ENCODE assay signal across 22 cellular contexts in genomic region chr14:80809663-80810062, GRCh38.
"Had no signal": no experiment of that assay in that cellular context is flagged by ENCODE, and none has a peak within 500 bp of the region (broad histone marks: within the 10 kb centered on the region; RNA-seq: fewer than 3 reads in every experiment).

No MANE protein-coding gene starts in this region.

- H3K27me3 Mint-ChIP-seq: effector memory CD8-positive, alpha-beta T cell; memory B cell; naive thymus-derived CD8-positive, alpha-beta T cell had no signal

- H3K4me1 Mint-ChIP-seq: memory B cell; naive thymus-derived CD8-positive, alpha-beta T cell had no signal

- ATAC-seq: activated CD4-positive, CD25-positive, alpha-beta regulatory T cell treated with anti-CD3 and anti-CD28 coated beads, Interleukin-2, amount 50 U/mL, for 24 hours; effector memory CD8-positive, alpha-beta T cell; foreskin keratinocyte; mucosa of descending colon; naive thymus-derived CD8-positive, alpha-beta T cell; right cardiac atrium; stimulated activated naive CD8-positive, alpha-beta T cell treated with anti-CD3 and anti-CD28 coated beads, Interleukin-15, Interleukin-2, amounts not matched to agents 100 U/mL and 50 U/mL, for 24 hours had no signal

- H3K4me3 Mint-ChIP-seq: memory B cell; naive thymus-derived CD8-positive, alpha-beta T cell had no signal

- H3K4me1 ChIP-seq: adrenal gland, foreskin keratinocyte, left ventricle myocardium inferior, prostate gland, transverse colon had no signal

- H3K4me3 ChIP-seq: adrenal gland, left ventricle myocardium inferior, mucosa of descending colon, prostate gland, transverse colon had no signal

- DNase-seq: activated CD4-positive, alpha-beta T cell treated with anti-CD3 and anti-CD28 coated beads, Interleukin-2, amount 50 U/mL, for 4 hours; activated T-cell treated with anti-CD3 and anti-CD28 coated beads, Interleukin-2, amount 50 U/mL, for 48 hours; adrenal gland; dermis blood vessel endothelial cell; effector memory CD8-positive, alpha-beta T cell; foreskin keratinocyte; glutamatergic neuron; hypothalamus; kidney; left ventricle myocardium inferior; mucosa of descending colon; naive thymus-derived CD8-positive, alpha-beta T cell; small intestine; stimulated activated CD4-positive, alpha-beta T cell treated with anti-CD3 and anti-CD28 coated beads, Interleukin-4, amount 100 ng/mL, for 4 hours; stimulated activated CD8-positive, alpha-beta memory T cell treated with anti-CD3 and anti-CD28 coated beads, Interleukin-4, amount 100 ng/mL, for 48 hours; stimulated activated naive CD8-positive, alpha-beta T cell treated with anti-CD3 and anti-CD28 coated beads, Interleukin-15, Interleukin-2, amounts not matched to agents 100 U/mL and 50 U/mL, for 24 hours; T-helper 9 cell; transverse colon had no signal

- H3K36me3 ChIP-seq: adrenal gland, left ventricle myocardium inferior, prostate gland, transverse colon had no signal

- H3K27me3 ChIP-seq: adrenal gland, foreskin keratinocyte, transverse colon had no signal

- H3K9me3 ChIP-seq: adrenal gland, prostate gland, transverse colon had no signal

- H3K27ac ChIP-seq: adrenal gland, foreskin keratinocyte, left ventricle myocardium inferior, prostate gland, transverse colon had no signal

- H3K27ac Mint-ChIP-seq: effector memory CD8-positive, alpha-beta T cell; memory B cell; naive thymus-derived CD8-positive, alpha-beta T cell had no signal
